ENCODE assay signal across 1 cellular context in genomic region chr10:99906470-99906869, GRCh38.
TF ChIP-seq lines count a peak whose summit lies in the region.

No MANE protein-coding gene starts in this region.

TF ChIP-seq in K562, 482 proteins besides CTCF, POLR2A, EP300 and RAD21 (continued from another document):
- TF ChIP-seq MGA (IDR thresholded peaks at IDR 0.05): peak; percentile 32; the same call in 1 of the 2 replicates
- TF ChIP-seq ATF3 (IDR thresholded peaks at IDR 0.05): peak; percentile 79
- TF ChIP-seq ATF3 (CRISPR knock-in tag; conservative IDR thresholded peaks at IDR 0.05): no peak
- peak; percentile 78 for TF ChIP-seq BHLHE40 (IDR thresholded peaks at IDR 0.05; ENCODE audit: low read length)
- no peak for TF ChIP-seq NR0B1 (IDR thresholded peaks at IDR 0.05; ENCODE audit: partially characterized antibody)
- TF ChIP-seq FOS (IDR thresholded peaks at IDR 0.05; ENCODE audit: extremely low read depth, insufficient read length): peak; percentile 15
- peak; percentile 54; the same call in 1 of the 2 replicates for TF ChIP-seq MYC (IDR thresholded peaks at IDR 0.05; ENCODE audit: low read depth, low read length)
- TF ChIP-seq MYC (CRISPR knock-in tag; IDR thresholded peaks at IDR 0.05; ENCODE audit: borderline replicate concordance, low read depth): no peak
- TF ChIP-seq RBM15 (IDR thresholded peaks at IDR 0.05; ENCODE audit: insufficient read depth, low read length): no peak
- no peak for TF ChIP-seq ATF1 (CRISPR knock-in tag; IDR thresholded peaks at IDR 0.05)
- 0 out of 2 replicates have a peak, but pooled peaks have one; percentile 19 for TF ChIP-seq ATF1 (tag; IDR thresholded peaks at IDR 0.05)
- peak; percentile 73 for TF ChIP-seq L3MBTL2 (IDR thresholded peaks at IDR 0.05)
- peak; percentile 88 for TF ChIP-seq JUND (IDR thresholded peaks at IDR 0.05; ENCODE audit: borderline replicate concordance, low read depth, low read length)
- peak; percentile 91; the same call in 2 of the 3 replicates for TF ChIP-seq JUND (tag; IDR thresholded peaks at IDR 0.05; ENCODE audit: borderline replicate concordance, low read depth, low read length)
- peak; percentile 21; the same call in 1 of the 2 replicates for TF ChIP-seq USF2 (CRISPR knock-in tag; IDR thresholded peaks at IDR 0.05)
- TF ChIP-seq JUN (IDR thresholded peaks at IDR 0.05; ENCODE audit: borderline replicate concordance, low read depth, low read length): peak; percentile 39; the same call in 1 of the 2 replicates
- TF ChIP-seq JUN (CRISPR knock-in tag; IDR thresholded peaks at IDR 0.05; ENCODE audit: borderline replicate concordance): no peak
- TF ChIP-seq MNT (conservative IDR thresholded peaks at IDR 0.05): peak in 1 of 2 experiments; percentile 59; a peak in 1 of 4 replicates
- peak; percentile 40; the same call in 1 of the 2 replicates for TF ChIP-seq DPF2 (IDR thresholded peaks at IDR 0.05)
- TF ChIP-seq PRDM10 (IDR thresholded peaks at IDR 0.05; ENCODE audit: partially characterized antibody): no peak
- TF ChIP-seq GTF2A2 (tag; IDR thresholded peaks at IDR 0.05): no peak
- TF ChIP-seq CREB3L1 (IDR thresholded peaks at IDR 0.05; ENCODE audit: borderline replicate concordance, low read depth): peak; percentile 67; the same call in 1 of the 2 replicates
- peak; percentile 50; the same call in 1 of the 2 replicates for TF ChIP-seq ATF7 (IDR thresholded peaks at IDR 0.05)
- TF ChIP-seq ARID1B (IDR thresholded peaks at IDR 0.05): 0 out of 2 replicates have a peak, but pooled peaks have one; percentile 14
- peak; percentile 89 for TF ChIP-seq FOSL1 (tag; conservative IDR thresholded peaks at IDR 0.05)
- TF ChIP-seq NR2C1 (IDR thresholded peaks at IDR 0.05): no peak
- no peak for TF ChIP-seq NR2C1 (tag; IDR thresholded peaks at IDR 0.05)
- peak; percentile 90 for TF ChIP-seq ZNF24 (IDR thresholded peaks at IDR 0.05)
- peak in 1 of 2 experiments; percentile 24 for TF ChIP-seq E2F6 (IDR thresholded peaks at IDR 0.05; ENCODE audit: borderline replicate concordance in 1 of 2, extremely low read depth in 1 of 2, insufficient read depth in 1 of 2, insufficient read length in 1 of 2, low read depth in 1 of 2, low read length in 1 of 2, poor library complexity in 1 of 2, severe bottlenecking in 1 of 2)
- TF ChIP-seq HNRNPL (IDR thresholded peaks at IDR 0.05; ENCODE audit: low read depth, low read length): no peak
- peak; percentile 53; the same call in 1 of the 2 replicates for TF ChIP-seq SMARCA4 (IDR thresholded peaks at IDR 0.05)
